16 cellular contexts compared by ENCODE assay signal in genomic region chr13:109345433-109345941, GRCh38.
DNase-seq lines count a peak whose midpoint lies in the region; FAIRE-seq and TF ChIP-seq lines count a peak whose summit lies in the region.
"Had no signal": no experiment of that assay in that cellular context is flagged by ENCODE, and none has a peak within 500 bp of the region (broad histone marks: within the 10 kb centered on the region; RNA-seq: fewer than 3 reads in every experiment).

No MANE protein-coding gene starts in this region.

- no peak overlapping the region for H3K4me3 Mint-ChIP-seq in activated naive CD4-positive, alpha-beta T cell treated with anti-CD3 and anti-CD28 coated beads for 36 hours
- H3K4me3 Mint-ChIP-seq in chondrocyte (ENCODE audit: unreplicated experiment): no peak overlapping the region
- H3K4me3 Mint-ChIP-seq: activated CD4-positive, alpha-beta T cell treated with anti-CD3 and anti-CD28 coated beads for 36 hours; CD8-positive, alpha-beta memory T cell had no signal

- no peaks in the 10 kb centered on the region for H3K9me3 Mint-ChIP-seq in activated naive CD4-positive, alpha-beta T cell treated with anti-CD3 and anti-CD28 coated beads for 36 hours
- peaks cover 8% of the 10 kb centered on the region for H3K9me3 Mint-ChIP-seq in chondrocyte (ENCODE audit: low read depth)
- H3K9me3 Mint-ChIP-seq: activated naive CD4-positive, alpha-beta T cell treated with anti-CD3 and anti-CD28 coated beads, Interleukin-2, amount 50 U/mL, for 72 hours had no signal

- H3F3A ChIP-seq in SK-N-SH (replicated peaks; ENCODE audit: insufficient read depth): peaks cover 34% of the 10 kb centered on the region

- CTCF ChIA-PET in SK-N-SH (lab: Yijun Ruan, JAX): interaction anchor here (1.0 to 2.9 kb wide), 9 partner anchors 11 to 440 kb away, joined by 3 to 18 read pairs (median 4); no protein-coding TSS in a partner anchor
- CTCF ChIA-PET in activated naive CD4-positive, alpha-beta T cell treated with anti-CD3 and anti-CD28 coated beads for 36 hours (lab: Charles Lee): no interaction called here

- H3K27me3 Mint-ChIP-seq in activated naive CD4-positive, alpha-beta T cell treated with anti-CD3 and anti-CD28 coated beads for 36 hours (ENCODE audit: low read depth): peaks cover 27% of the 10 kb centered on the region
- no peaks in the 10 kb centered on the region for H3K27me3 Mint-ChIP-seq in chondrocyte (ENCODE audit: low read depth)

- WGBS in SK-N-SH (ENCODE audit: low lambda C conversion rate): 12% methylated on average over 5 of the region's 5 CpGs

- H3K9me2 ChIP-seq in SK-N-SH: no peaks in the 10 kb centered on the region

- no peak overlapping the region; a peak in 1 of 4 replicates for H3K4me3 ChIP-seq in SK-N-SH (ENCODE audit: low read depth in 2 of 2, low read length in 1 of 2)
- H3K4me3 ChIP-seq in fibroblast of villous mesenchyme (ENCODE audit: low read depth, low read length): no peak overlapping the region
- no peak overlapping the region for H3K4me3 ChIP-seq in skeletal muscle cell (ENCODE audit: low read depth, low read length)
- H3K4me3 ChIP-seq: heart right ventricle, left lung, psoas muscle had no signal

- H3K27ac Mint-ChIP-seq in activated naive CD4-positive, alpha-beta T cell treated with anti-CD3 and anti-CD28 coated beads for 36 hours: no peak overlapping the region
- no peak overlapping the region for H3K27ac Mint-ChIP-seq in chondrocyte (ENCODE audit: unreplicated experiment)
- H3K27ac Mint-ChIP-seq: activated CD4-positive, alpha-beta T cell treated with anti-CD3 and anti-CD28 coated beads for 36 hours; activated naive CD4-positive, alpha-beta T cell treated with anti-CD3 and anti-CD28 coated beads, Interleukin-2, amount 50 U/mL, for 72 hours; CD8-positive, alpha-beta memory T cell had no signal

- TF ChIP-seq CTCF in SK-N-SH (IDR thresholded peaks at IDR 0.05): no peak
- no peak for TF ChIP-seq CTCF in fibroblast of villous mesenchyme (IDR thresholded peaks at IDR 0.05; ENCODE audit: insufficient read depth, low read depth, low read length)
- no peak for TF ChIP-seq CTCF in chondrocyte (IDR thresholded peaks at IDR 0.05)

- no peaks in the 10 kb centered on the region for H3K27me3 ChIP-seq in SK-N-SH (ENCODE audit: insufficient read depth)
- H3K27me3 ChIP-seq: left lung had no signal

- H3K9me3 ChIP-seq in SK-N-SH: no peaks in the 10 kb centered on the region
- H3K9me3 ChIP-seq: heart right ventricle, left lung, psoas muscle had no signal

- peak overlapping the region; percentile 16; the same call in 1 of the 2 replicates for H2AFZ ChIP-seq in SK-N-SH (ENCODE audit: low read depth)

- H3K36me3 Mint-ChIP-seq in activated naive CD4-positive, alpha-beta T cell treated with anti-CD3 and anti-CD28 coated beads for 36 hours (ENCODE audit: low read depth): no peaks in the 10 kb centered on the region
- H3K36me3 Mint-ChIP-seq in chondrocyte (ENCODE audit: low read depth): no peaks in the 10 kb centered on the region
- H3K36me3 Mint-ChIP-seq: activated naive CD4-positive, alpha-beta T cell treated with anti-CD3 and anti-CD28 coated beads, Interleukin-2, amount 50 U/mL, for 72 hours; CD8-positive, alpha-beta memory T cell had no signal

- POLR2A ChIA-PET in SK-N-SH (lab: Yijun Ruan, JAX): interaction anchor here (0.9 to 2.8 kb wide), 9 partner anchors 11 to 442 kb away, joined by 3 to 10 read pairs (median 5); partner anchors contain the start of gene IRS2

- TF ChIP-seq EP300 in SK-N-SH (IDR thresholded peaks at IDR 0.05; ENCODE audit: borderline replicate concordance in 1 of 2, low read depth in 1 of 2, low read length in 1 of 2): peak; percentile 72 to 100

- no peaks in the 10 kb centered on the region for H3K4me1 Mint-ChIP-seq in activated naive CD4-positive, alpha-beta T cell treated with anti-CD3 and anti-CD28 coated beads for 36 hours (ENCODE audit: low read depth)
- peaks cover 32% of the 10 kb centered on the region for H3K4me1 Mint-ChIP-seq in chondrocyte (ENCODE audit: low read depth)
- H3K4me1 Mint-ChIP-seq: activated CD4-positive, alpha-beta T cell treated with anti-CD3 and anti-CD28 coated beads for 36 hours; CD8-positive, alpha-beta memory T cell had no signal

- TF ChIP-seq POLR2A in H54 (IDR thresholded peaks at IDR 0.05; ENCODE audit: low read depth, low read length): no peak
- TF ChIP-seq POLR2A in GM12892 (IDR thresholded peaks at IDR 0.05; ENCODE audit: low read depth, low read length): no peak

- FAIRE-seq in H54 (lab: Jason Lieb, UNC): no peak
- FAIRE-seq in GM12892 (lab: Jason Lieb, UNC): no peak
- FAIRE-seq: HTR-8/SVneo had no signal

- peaks cover 26 to 28% of the 10 kb centered on the region in 2 experiments for H3K4me1 ChIP-seq in SK-N-SH (ENCODE audit: control insufficient read depth in 1 of 2, insufficient read depth in 2 of 2, low read depth in 1 of 2, low read length in 1 of 2)
- H3K4me1 ChIP-seq: heart right ventricle, psoas muscle had no signal

- H3K36me3 ChIP-seq in SK-N-SH (replicated peaks in 1 of 2; ENCODE audit: control insufficient read depth in 1 of 2, insufficient read depth in 2 of 2, low read length in 1 of 2): no peaks in the 10 kb centered on the region
- H3K36me3 ChIP-seq: heart right ventricle, left lung had no signal

- intact Hi-C loops in activated naive CD4-positive, alpha-beta T cell treated with anti-CD3 and anti-CD28 coated beads for 36 hours (cut with micrococcal nuclease): no loop called here

- peak overlapping the region; percentile 33; the same call in 1 of the 2 replicates for H3K9ac ChIP-seq in SK-N-SH

- H4K20me1 ChIP-seq in SK-N-SH (ENCODE audit: insufficient read depth): no peaks in the 10 kb centered on the region

- H3K79me2 ChIP-seq in SK-N-SH (ENCODE audit: insufficient read depth): no peaks in the 10 kb centered on the region

- peak; percentile 25 for DNase-seq in H54 (ENCODE audit: insufficient read length, low spot score)
- peak; percentile 75 for DNase-seq in SK-N-SH
- DNase-seq in fibroblast of villous mesenchyme (ENCODE audit: low read depth): peak; percentile 23
- DNase-seq in skeletal muscle cell (ENCODE audit: low read depth): peak; percentile 57
- no peak for DNase-seq in GM12892 (ENCODE audit: insufficient read length)
- no peak for DNase-seq in activated naive CD4-positive, alpha-beta T cell treated with anti-CD3 and anti-CD28 coated beads for 36 hours
- DNase-seq in activated T-cell treated with anti-CD3 and anti-CD28 coated beads, Interleukin-2, amount 50 U/mL, for 48 hours: no peak
- no peak for DNase-seq in chondrocyte (ENCODE audit: low spot score)
- DNase-seq: activated CD4-positive, alpha-beta T cell treated with anti-CD3 and anti-CD28 coated beads for 36 hours; CD8-positive, alpha-beta memory T cell; heart right ventricle; left lung; NCI-H2029; psoas muscle had no signal

- H3K27ac ChIP-seq in SK-N-SH (ENCODE audit: low read depth in 2 of 2, low read length in 1 of 2): peak overlapping the region; percentile 67 to 100
- H3K27ac ChIP-seq: heart right ventricle, left lung, psoas muscle had no signal

- peak; percentile 48 for TF ChIP-seq RAD21 in SK-N-SH (IDR thresholded peaks at IDR 0.05; ENCODE audit: low read length)

- H3K4me2 ChIP-seq in SK-N-SH: peak overlapping the region; percentile 13

TF ChIP-seq in SK-N-SH, 30 proteins besides CTCF, POLR2A, EP300 and RAD21 (continues in another document):
- TF ChIP-seq FOSL2 (IDR thresholded peaks at IDR 0.05; ENCODE audit: borderline replicate concordance, low read depth) (peak; percentile 27; the same call in 1 of the 2 replicates), TEAD4 (IDR thresholded peaks at IDR 0.05; ENCODE audit: borderline replicate concordance, insufficient read depth) (peak; percentile 94), SMC3 (IDR thresholded peaks at IDR 0.05; ENCODE audit: low read depth, low read length) (0 out of 2 replicates have a peak, but pooled peaks have one; percentile 0), TCF12 (IDR thresholded peaks at IDR 0.05) (peak; percentile 92), JUND (IDR thresholded peaks at IDR 0.05) (peak; percentile 55), CHD2 (IDR thresholded peaks at IDR 0.05; ENCODE audit: low read length, partially characterized antibody) (peak; percentile 93), GATA2 (CRISPR knock-in tag; IDR thresholded peaks at IDR 0.05) (peak; percentile 99), SIN3A (IDR thresholded peaks at IDR 0.05; ENCODE audit: borderline replicate concordance, low read depth, low read length) (peak; percentile 68; the same call in 1 of the 2 replicates), RFX5 (IDR thresholded peaks at IDR 0.05; ENCODE audit: low read length) (no peak), REST (IDR thresholded peaks at IDR 0.05; ENCODE audit: low read depth, low read length) (no peak)
- TF ChIP-seq, protein P1, sequence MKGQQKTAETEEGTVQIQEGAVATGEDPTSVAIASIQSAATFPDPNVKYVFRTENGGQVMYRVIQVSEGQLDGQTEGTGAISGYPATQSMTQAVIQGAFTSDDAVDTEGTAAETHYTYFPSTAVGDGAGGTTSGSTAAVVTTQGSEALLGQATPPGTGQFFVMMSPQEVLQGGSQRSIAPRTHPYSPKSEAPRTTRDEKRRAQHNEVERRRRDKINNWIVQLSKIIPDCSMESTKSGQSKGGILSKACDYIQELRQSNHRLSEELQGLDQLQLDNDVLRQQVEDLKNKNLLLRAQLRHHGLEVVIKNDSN (IDR thresholded peaks at IDR 0.05; ENCODE audit: borderline replicate concordance, low read depth): 0 out of 2 replicates have a peak, but pooled peaks have one; percentile 28

Comparison
In these comparisons a context has a peak if more than half of its experiments do, and no peak if none do; other contexts are left out.
1. DNase-seq: peak in H54 (single experiment), SK-N-SH (single experiment), fibroblast of villous mesenchyme (single experiment) and skeletal muscle cell (single experiment); none in GM12892 (single experiment), activated naive CD4-positive, alpha-beta T cell treated with anti-CD3 and anti-CD28 coated beads for 36 hours (single experiment), activated T-cell treated with anti-CD3 and anti-CD28 coated beads, Interleukin-2, amount 50 U/mL, for 48 hours (0 of 2) and chondrocyte (single experiment).